ENCODE assay signal across 8 cellular contexts in the genomic region with DNA sequence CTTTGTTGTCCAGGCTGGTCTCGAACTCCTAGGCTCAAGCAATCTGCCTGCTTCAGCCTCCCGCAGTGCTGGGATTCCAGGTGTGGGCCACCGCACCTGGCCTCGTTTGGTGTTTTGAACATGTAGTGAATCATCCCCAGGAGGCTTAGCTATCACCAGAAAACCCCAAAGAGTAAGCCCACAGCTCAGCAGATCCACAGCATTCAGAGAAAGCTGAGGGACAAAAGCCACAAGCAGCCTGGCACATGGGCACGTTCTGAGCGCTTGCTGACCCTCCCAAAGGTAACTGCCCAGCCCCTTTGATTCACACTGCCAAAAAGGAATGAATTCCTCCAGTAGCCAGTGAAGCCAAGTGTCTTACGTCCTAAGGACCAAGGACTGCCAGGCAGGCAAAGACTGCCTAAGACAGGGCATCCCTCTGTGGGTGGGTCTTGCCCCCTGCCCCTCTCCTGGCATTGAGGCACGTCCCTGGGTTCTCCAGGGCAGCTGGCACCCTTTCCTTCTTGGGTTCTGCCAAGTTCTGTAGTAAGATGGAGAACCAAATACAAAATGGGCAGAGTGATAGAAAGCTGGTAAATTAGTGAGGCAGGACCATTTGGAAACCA. TPM values are rescaled to one million over a fixed set of nuclear protein-coding genes. Genes with fewer than 3 reads are reported as not detected.
A peak's percentile ranks its signal among the peaks of the same experiment; 100 is the strongest.
DNase-seq lines count a peak whose midpoint lies in the region; ATAC-seq and TF ChIP-seq lines count a peak whose summit lies in the region.

No MANE protein-coding gene starts in this region.

- H3K4me3 ChIP-seq in CD4-positive, alpha-beta memory T cell (ENCODE audit: low read length in 2 of 2): peak overlapping the region in 1 of 2 donors; percentile 39
- H3K4me3 ChIP-seq in Panc1 (ENCODE audit: low read depth in 2 of 2, low read length in 2 of 2): peak overlapping the region in 1 of 2 experiments; percentile 6; a peak in 1 of 4 replicates
- H3K4me3 ChIP-seq in Caco-2 (ENCODE audit: low read depth, low read length): no peak overlapping the region

- POLR2A ChIA-PET in CD4-positive, alpha-beta memory T cell (lab: Charles Lee; ENCODE audit: partially characterized antibody): interaction anchor here (0.9 to 6.0 kb wide), 12 partner anchors 11 to 110 kb away, joined by 3 to 150 read pairs (median 8); partner anchors contain the start of gene MBP
- POLR2A ChIA-PET in Panc1 (lab: Charles Lee) (interaction anchor here (1.2 kb wide), 1 partner anchor 29 kb away, joined by 13 read pairs; no protein-coding TSS in a partner anchor), Caco-2 (lab: Charles Lee) (no interaction called here)

- in situ Hi-C loops in Panc1 (cut with HindIII; ENCODE audit: low pct_unique_long_range_greater_than_20kb, low sequenced_read_pairs): no loop called here

- H3K9me3 ChIP-seq in CD4-positive, alpha-beta memory T cell (ENCODE audit: control insufficient read depth in 1 of 2, low read length in 2 of 2): no peaks in the 10 kb centered on the region
- H3K9me3 ChIP-seq in Panc1 (ENCODE audit: control insufficient read depth, insufficient read depth, low read depth, low read length) (no peaks in the 10 kb centered on the region), Caco-2 (no peaks in the 10 kb centered on the region)

- H3K27ac Mint-ChIP-seq in CD4-positive, alpha-beta memory T cell: peak overlapping the region; percentile 97 to 98 (median 98)
- H3K27ac Mint-ChIP-seq in osteocyte (ENCODE audit: unreplicated experiment): peak overlapping the region; percentile 99
- no peak overlapping the region for H3K27ac Mint-ChIP-seq in Caco-2 (ENCODE audit: unreplicated experiment)

- H3K4me3 Mint-ChIP-seq in CD4-positive, alpha-beta memory T cell: peak overlapping the region; percentile 78 to 89 (median 83)
- H3K4me3 Mint-ChIP-seq in osteocyte (ENCODE audit: unreplicated experiment) (peak overlapping the region; percentile 64), Caco-2 (ENCODE audit: unreplicated experiment) (no peak overlapping the region)

- no peaks in the 10 kb centered on the region for H3K27me3 ChIP-seq in CD4-positive, alpha-beta memory T cell (ENCODE audit: insufficient read depth, low read length)
- H3K27me3 ChIP-seq in Panc1 (ENCODE audit: control insufficient read depth, insufficient read depth, low read length) (no peaks in the 10 kb centered on the region), Caco-2 (replicated peaks; ENCODE audit: control insufficient read depth, insufficient read depth, low read length) (no peaks in the 10 kb centered on the region)

- peak in 2 of 5 donors; percentile 34 to 67 for DNase-seq in CD4-positive, alpha-beta memory T cell
- DNase-seq in Panc1 (ENCODE audit: low read depth, low spot score): no peak
- peak; percentile 35 for DNase-seq in central memory CD4-positive, alpha-beta T cell
- DNase-seq in osteocyte (ENCODE audit: extremely low spot score, unreplicated experiment): no peak
- DNase-seq in Caco-2: no peak
- no peak for DNase-seq in GM20000 (ENCODE audit: low spot score)
- no peak for DNase-seq in MV-4-11 (lab: John Stamatoyannopoulos, UW)

- H3K36me3 Mint-ChIP-seq in CD4-positive, alpha-beta memory T cell: peaks cover 20 to 66% of the 10 kb centered on the region in 2 donors
- peaks cover 3% of the 10 kb centered on the region for H3K36me3 Mint-ChIP-seq in osteocyte (ENCODE audit: unreplicated experiment)
- no peaks in the 10 kb centered on the region for H3K36me3 Mint-ChIP-seq in Caco-2 (ENCODE audit: insufficient read depth, unreplicated experiment)

- intact Hi-C loops in CD4-positive, alpha-beta memory T cell (cut with micrococcal nuclease): no loop called here
- intact Hi-C loops in Panc1 (cut with micrococcal nuclease; ENCODE audit: unreplicated experiment): no loop called here
- intact Hi-C loops in Caco-2 (cut with micrococcal nuclease; ENCODE audit: unreplicated experiment): no loop called here

- peak overlapping the region; percentile 81 for H3K27ac ChIP-seq in CD4-positive, alpha-beta memory T cell (ENCODE audit: low read depth, low read length)
- peak overlapping the region; percentile 95 for H3K27ac ChIP-seq in Panc1 (ENCODE audit: low read length)

- H3K9me3 Mint-ChIP-seq in CD4-positive, alpha-beta memory T cell: peaks cover 0 to 1% (median 0%) of the 10 kb centered on the region in 8 donors
- no peaks in the 10 kb centered on the region for H3K9me3 Mint-ChIP-seq in osteocyte (ENCODE audit: unreplicated experiment)
- H3K9me3 Mint-ChIP-seq in Caco-2 (ENCODE audit: unreplicated experiment): no peaks in the 10 kb centered on the region

- H3K4me1 Mint-ChIP-seq in CD4-positive, alpha-beta memory T cell: peaks cover 72 to 99% (median 88%) of the 10 kb centered on the region in 4 donors
- H3K4me1 Mint-ChIP-seq in osteocyte (ENCODE audit: unreplicated experiment) (peaks cover 92% of the 10 kb centered on the region), Caco-2 (ENCODE audit: low read depth, unreplicated experiment) (peaks cover 7% of the 10 kb centered on the region)

- no peak for TF ChIP-seq CTCF in Panc1 (IDR thresholded peaks at IDR 0.05)
- TF ChIP-seq CTCF in osteocyte (IDR thresholded peaks at IDR 0.05): no peak
- no peak for TF ChIP-seq CTCF in Caco-2 (IDR thresholded peaks at IDR 0.05; ENCODE audit: insufficient read depth in 1 of 2, low read depth in 1 of 2, low read length in 1 of 2, severe bottlenecking in 1 of 2, unreplicated experiment in 1 of 2)
- TF ChIP-seq CTCF in GM20000 (IDR thresholded peaks at IDR 0.05; ENCODE audit: extremely low read depth, missing control alignments): no peak

- CTCF ChIA-PET in CD4-positive, alpha-beta memory T cell (lab: Charles Lee; ENCODE audit: partially characterized antibody): interaction anchor here (0.7 to 4.0 kb wide), 9 partner anchors 8 to 118 kb away, joined by 3 to 21 read pairs (median 5); no protein-coding TSS in a partner anchor
- CTCF ChIA-PET in Panc1 (lab: Charles Lee): no interaction called here
- CTCF ChIA-PET in Caco-2 (lab: Charles Lee): no interaction called here

- no TSS peak for BruUV-seq in Panc1 (replicated peaks; lab: Mats Ljungman, UMichigan)
- BruUV-seq in Caco-2 (replicated peaks; lab: Mats Ljungman, UMichigan): no TSS peak

- no peaks in the 10 kb centered on the region for H3K27me3 Mint-ChIP-seq in CD4-positive, alpha-beta memory T cell
- H3K27me3 Mint-ChIP-seq in osteocyte (ENCODE audit: unreplicated experiment) (no peaks in the 10 kb centered on the region), Caco-2 (ENCODE audit: insufficient read depth, unreplicated experiment) (no peaks in the 10 kb centered on the region)

- peaks cover 15% of the 10 kb centered on the region for H3K36me3 ChIP-seq in CD4-positive, alpha-beta memory T cell (ENCODE audit: insufficient read depth, low read length)
- H3K36me3 ChIP-seq in Panc1 (ENCODE audit: control insufficient read depth, insufficient read depth, low read length) (no peaks in the 10 kb centered on the region; the same call in 1 of the 2 replicates), Caco-2 (ENCODE audit: control insufficient read depth, insufficient read depth, low read length) (no peaks in the 10 kb centered on the region; the same call in 1 of the 2 replicates)

- peaks cover 99% of the 10 kb centered on the region for H3K4me1 ChIP-seq in CD4-positive, alpha-beta memory T cell (ENCODE audit: insufficient read depth, low read length)
- H3K4me1 ChIP-seq in Panc1 (ENCODE audit: control insufficient read depth, insufficient read depth, low read length): peaks cover 89% of the 10 kb centered on the region
- no peaks in the 10 kb centered on the region for H3K4me1 ChIP-seq in Caco-2

- ATAC-seq in Panc1 (no peak), GM19395 (IDR thresholded peaks at IDR 0.05; ENCODE audit: unreplicated experiment) (no peak)

RNA-seq across cellular contexts. Expression of gene MBP, which starts 31.7 kb away (rescaled TPM):
- total RNA-seq in CD4-positive, alpha-beta memory T cell: 100 to 1,000 TPM; 179 to 187 TPM
- 100 to 1,000 TPM in 1 of 2 donors, 10 to 100 TPM in 1; 92.2 to 119 TPM for polyA plus RNA-seq in CD4-positive, alpha-beta memory T cell
- total RNA-seq in Panc1 (2021; ENCODE audit: unreplicated experiment) (88.8 TPM), osteocyte (13.8 and 18.6 TPM in 2 replicates), Caco-2 (2022) (7.9 and 11.4 TPM in 2 replicates)
- 59.2 TPM for polyA plus RNA-seq in Panc1 (2012; ENCODE audit: insufficient read length)
